In the genomic region with DNA sequence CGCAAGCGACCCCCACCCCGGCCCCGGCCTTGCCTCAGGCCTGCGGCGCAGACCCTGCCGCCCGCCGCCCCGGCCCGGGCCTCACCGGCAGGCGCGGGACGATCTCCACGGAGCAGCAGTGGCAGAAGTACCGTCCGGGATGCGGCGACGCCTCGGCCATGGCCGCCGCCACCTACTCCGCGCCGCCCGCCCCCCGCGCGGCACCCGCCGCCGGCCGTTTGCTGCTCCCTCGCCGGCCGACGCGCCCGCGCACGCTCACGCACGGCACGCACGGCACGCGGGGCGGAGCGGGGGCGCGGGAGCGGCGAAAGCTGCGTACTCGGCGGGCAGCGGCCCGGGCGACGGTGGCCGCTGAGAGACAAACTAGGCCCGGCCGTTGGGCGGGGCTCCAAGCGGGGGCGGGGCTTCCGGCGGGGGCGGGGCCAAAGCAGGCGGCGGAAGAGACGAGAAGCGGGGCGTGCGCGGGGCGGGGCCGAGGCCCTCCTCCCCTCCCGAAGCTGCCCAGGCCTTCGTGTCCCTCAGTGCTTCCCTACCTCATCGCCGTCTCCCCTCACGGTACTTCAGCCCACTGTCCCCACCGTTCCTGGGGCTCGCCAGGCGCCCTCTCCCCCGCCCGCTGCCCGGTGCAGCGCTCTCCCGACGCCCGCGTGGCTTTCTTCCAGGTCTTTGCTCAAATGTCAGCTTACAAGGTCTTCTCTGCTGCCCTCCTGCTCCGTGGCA, we compare ENCODE assay signal across 8 cellular contexts. TPM values are rescaled to one million over a fixed set of nuclear protein-coding genes. Genes with fewer than 3 reads are reported as not detected.
DNase-seq lines count a peak whose midpoint lies in the region; ATAC-seq and TF ChIP-seq lines count a peak whose summit lies in the region.

A gene (minus strand): TSS at position 253 of the 720 bp plus-strand sequence. CDS start 93 bp downstream, at position 160.

- DNase-seq in AG04450 (ENCODE audit: low read depth, low spot score) = peak; percentile 66
- DNase-seq in NCI-H510A treated with DMSO at 0.1 percent for 48 hours (lab: John Stamatoyannopoulos, UW) = peak; percentile 64
- DNase-seq in activated CD4-positive, alpha-beta T cell treated with anti-CD3 and anti-CD28 coated beads for 4 hours = peak; percentile 91 to 93
- DNase-seq in kidney tubule cell (ENCODE audit: low spot score) = peak; percentile 95
- DNase-seq in stimulated activated CD4-positive, alpha-beta T cell treated with anti-CD3 and anti-CD28 coated beads, Interleukin-1b, Interleukin-23, amount 100 ng/mL, for 1 hour (ENCODE audit: low read depth in 2 of 2) = peak; percentile 94 to 96

- peaks cover 16% of the 10 kb centered on the region for H3K9me3 ChIP-seq in AG04450 (ENCODE audit: control insufficient read depth, insufficient read depth, low read length)

- H3K27ac ChIP-seq in AG04450 (ENCODE audit: low read depth, low read length) (peak within 1 kb of the TSS; percentile 68), cingulate gyrus (ENCODE audit: low read depth, low read length) (peak within 1 kb of the TSS; percentile 99)

- CTCF ChIA-PET in AG04450 (lab: Charles Lee) = interaction anchor here (1.4 kb wide), 1 partner anchor 71 kb away, joined by 6 read pairs; no protein-coding TSS in a partner anchor

- ATAC-seq in GM19023 (IDR thresholded peaks at IDR 0.05; ENCODE audit: unreplicated experiment) (peak; percentile 60), HG03378 (IDR thresholded peaks at IDR 0.05; ENCODE audit: unreplicated experiment) (peak; percentile 35)

- H3K27me3 ChIP-seq in AG04450 (ENCODE audit: control insufficient read depth, insufficient read depth, low read length) = no peaks in the 10 kb centered on the region

- H3K4me3 ChIP-seq in AG04450 (ENCODE audit: low read depth, low read length) = peak within 1 kb of the TSS; percentile 83

- POLR2A ChIA-PET in AG04450 (lab: Yijun Ruan, JAX) = interaction anchor here (0.5 to 1.8 kb wide), 7 partner anchors 9 to 112 kb away, joined by 3 to 5 read pairs (median 4); a partner anchor contains a TSS

- no peak for TF ChIP-seq CTCF in AG04450 (IDR thresholded peaks at IDR 0.05; ENCODE audit: low read depth, low read length)

RNA-seq across cellular contexts. Expression of the gene that starts here (rescaled TPM):
- polyA plus RNA-seq in AG04450 (2011; rRNA removed) = 1.7 and 3.1 TPM in 2 replicates
- 1.7 and 2.0 TPM in 2 replicates for polyA minus RNA-seq in AG04450 (2011; rRNA and poly(A)+ RNA removed)

Comparison
In these comparisons a context has a peak if more than half of its experiments do, and no peak if none do; other contexts are left out.
1. Peak in every context shown above with its lines: DNase-seq, ATAC-seq, H3K4me3 ChIP-seq and H3K27ac ChIP-seq.